Comparison of ENCODE assay signal across 32 cellular contexts in genomic region chr20:32687180-32687532, GRCh38. TPM values are rescaled to one million over a fixed set of nuclear protein-coding genes. Genes with fewer than 3 reads are reported as not detected.
"Had no signal": no experiment of that assay in that cellular context is flagged by ENCODE, and none has a peak within 500 bp of the region (broad histone marks: within the 10 kb centered on the region; RNA-seq: fewer than 3 reads in every experiment).

No MANE protein-coding gene starts in this region.

- H3K4me3 Mint-ChIP-seq: naive thymus-derived CD8-positive, alpha-beta T cell; natural killer cell treated with Interleukin-12 subunit alpha and Interleukin-12 subunit beta and Interleukin-15 and Interleukin-18, amount 100 ng/mL, for 72 hours; nephron progenitor cell; neural crest cell; stimulated activated memory B cell treated with anti-CD40 and anti-IgM and Interleukin-4, amounts not matched to agents 10 μg/mL and 1 μg/mL and 100 μg/mL, for 72 hours; stimulated activated naive CD8-positive, alpha-beta T cell treated with anti-CD3 and anti-CD28 coated beads, Interleukin-15, amount 100 ng/mL, for 72 hours; type B pancreatic cell had no signal

- H3K9me3 ChIP-seq: ovary, psoas muscle, spleen, suprapubic skin, testis, tibial artery, transverse colon, upper lobe of right lung, uterus had no signal

- H3K27ac Mint-ChIP-seq: natural killer cell treated with Interleukin-12 subunit alpha and Interleukin-12 subunit beta and Interleukin-15 and Interleukin-18, amount 100 ng/mL, for 72 hours; nephron progenitor cell; progenitor cell of endocrine pancreas; stimulated activated memory B cell treated with anti-CD40 and anti-IgM and Interleukin-4, amounts not matched to agents 10 μg/mL and 1 μg/mL and 100 μg/mL, for 72 hours; stimulated activated naive CD8-positive, alpha-beta T cell treated with anti-CD3 and anti-CD28 coated beads, Interleukin-15, amount 100 ng/mL, for 72 hours; type B pancreatic cell had no signal

- ATAC-seq: naive thymus-derived CD8-positive, alpha-beta T cell; natural killer cell treated with Interleukin-12 subunit alpha and Interleukin-12 subunit beta and Interleukin-15 and Interleukin-18, amount 100 ng/mL, for 72 hours; psoas muscle; right cardiac atrium; sciatic nerve; stimulated activated memory B cell treated with anti-CD40 and anti-IgM and Interleukin-4, amounts not matched to agents 10 μg/mL and 1 μg/mL and 100 μg/mL, for 72 hours; stimulated activated naive CD8-positive, alpha-beta T cell treated with anti-CD3 and anti-CD28 coated beads, Interleukin-15, amount 100 ng/mL, for 72 hours; stimulated activated naive CD8-positive, alpha-beta T cell treated with anti-CD3 and anti-CD28 coated beads, Interleukin-15, Interleukin-2, amounts not matched to agents 100 U/mL and 50 U/mL, for 24 hours; upper lobe of right lung had no signal

- H3K4me3 ChIP-seq: ovary, psoas muscle, skin epidermis, smooth muscle cell, spleen, suprapubic skin, testis, tibial artery, transverse colon, upper lobe of right lung, uterus had no signal

- H3K27me3 Mint-ChIP-seq: naive thymus-derived CD8-positive, alpha-beta T cell; natural killer cell treated with Interleukin-12 subunit alpha and Interleukin-12 subunit beta and Interleukin-15 and Interleukin-18, amount 100 ng/mL, for 72 hours; progenitor cell of endocrine pancreas; stimulated activated memory B cell treated with anti-CD40 and anti-IgM and Interleukin-4, amounts not matched to agents 10 μg/mL and 1 μg/mL and 100 μg/mL, for 72 hours; stimulated activated naive CD8-positive, alpha-beta T cell treated with anti-CD3 and anti-CD28 coated beads, Interleukin-15, amount 100 ng/mL, for 72 hours; type B pancreatic cell had no signal

- H3K36me3 ChIP-seq: ovary, suprapubic skin, transverse colon, upper lobe of right lung, uterus had no signal

- H3K4me2 ChIP-seq: smooth muscle cell had no signal

- H3K36me3 Mint-ChIP-seq: natural killer cell treated with Interleukin-12 subunit alpha and Interleukin-12 subunit beta and Interleukin-15 and Interleukin-18, amount 100 ng/mL, for 72 hours; type B pancreatic cell had no signal

- H3K27me3 ChIP-seq: ovary, spleen, suprapubic skin, testis, tibial artery, transverse colon, upper lobe of right lung, uterus had no signal

- H3K9ac ChIP-seq: parathyroid adenoma had no signal

- H2AFZ ChIP-seq: parathyroid adenoma had no signal

- H3K79me2 ChIP-seq: parathyroid adenoma had no signal

- H3K4me1 Mint-ChIP-seq: stimulated activated memory B cell treated with anti-CD40 and anti-IgM and Interleukin-4, amounts not matched to agents 10 μg/mL and 1 μg/mL and 100 μg/mL, for 72 hours had no signal

- H3K4me1 ChIP-seq: parathyroid adenoma, psoas muscle, testis, uterus had no signal

- DNase-seq: naive thymus-derived CD8-positive, alpha-beta T cell; nephron progenitor cell; occipital lobe; ovary; psoas muscle; right cardiac atrium; spleen; stimulated activated CD4-positive, alpha-beta T cell treated with anti-CD3 and anti-CD28 coated beads, Interleukin-12 subunit alpha, Interleukin-12 subunit beta, amount 100 ng/mL, for 4 hours; stimulated activated CD4-positive, alpha-beta T cell treated with anti-CD3 and anti-CD28 coated beads, Interleukin-1b, Interleukin-23, amount 100 ng/mL, for 48 hours; stimulated activated CD4-positive, alpha-beta T cell treated with anti-CD3 and anti-CD28 coated beads, Interleukin-4, amount 100 ng/mL, for 1 hour; stimulated activated CD4-positive, alpha-beta T cell treated with anti-CD3 and anti-CD28 coated beads, Interleukin-4, amount 100 ng/mL, for 4 hours; stimulated activated CD8-positive, alpha-beta memory T cell treated with anti-CD3 and anti-CD28 coated beads, Interleukin-4, amount 100 ng/mL, for 48 hours; stimulated activated naive CD4-positive, alpha-beta T cell; stimulated activated naive CD8-positive, alpha-beta T cell treated with anti-CD3 and anti-CD28 coated beads, Interleukin-15, amount 100 ng/mL, for 72 hours; stimulated activated naive CD8-positive, alpha-beta T cell treated with anti-CD3 and anti-CD28 coated beads, Interleukin-15, Interleukin-2, amounts not matched to agents 100 U/mL and 50 U/mL, for 24 hours; substantia nigra; testis; tibial artery; transverse colon; upper lobe of right lung; uterus had no signal

- H3K27ac ChIP-seq: ovary, parathyroid adenoma, psoas muscle, spleen, suprapubic skin, testis, tibial artery, transverse colon, upper lobe of right lung, uterus had no signal

- H3K9me3 Mint-ChIP-seq: naive thymus-derived CD8-positive, alpha-beta T cell; natural killer cell treated with Interleukin-12 subunit alpha and Interleukin-12 subunit beta and Interleukin-15 and Interleukin-18, amount 100 ng/mL, for 72 hours; nephron progenitor cell; neural crest cell; stimulated activated naive CD8-positive, alpha-beta T cell treated with anti-CD3 and anti-CD28 coated beads, Interleukin-15, amount 100 ng/mL, for 72 hours; type B pancreatic cell had no signal

RNA-seq across cellular contexts. Expression of gene C20orf203, which starts 13.4 kb away (rescaled TPM):
- total RNA-seq: renal cortical epithelial cell had no signal
- polyA plus RNA-seq: psoas muscle, right cardiac atrium, smooth muscle cell had no signal
